ENCODE assay signal across 30 cellular contexts in genomic region chr11:1404461-1405185, GRCh38. TPM values are rescaled to one million over a fixed set of nuclear protein-coding genes. Genes with fewer than 3 reads are reported as not detected.
"Had no signal": no experiment of that assay in that cellular context is flagged by ENCODE, and none has a peak within 500 bp of the region (broad histone marks: within the 10 kb centered on the region; RNA-seq: fewer than 3 reads in every experiment).

No MANE protein-coding gene starts in this region.

- H3K4me1 ChIP-seq: Peyer's patch had no signal

- H3K27ac Mint-ChIP-seq: activated CD4-positive, alpha-beta T cell treated with anti-CD3 and anti-CD28 coated beads, Interleukin-2, amount 10 ng/mL, durations not matched to agents 24 days and 14 days; activated CD8-positive, alpha-beta T cell treated with anti-CD3 and anti-CD28 coated beads for 36 hours; activated naive CD8-positive, alpha-beta T cell treated with anti-CD3 and anti-CD28 coated beads for 36 hours; activated T-cell treated with anti-CD3 and anti-CD28 coated beads, Interleukin-2, amount 50 U/mL, for 72 hours; activated T-helper 17 cell treated with anti-CD3 and anti-CD28 coated beads, Interleukin-2, amount 50 U/mL, for 72 hours had no signal

- H3K4me1 Mint-ChIP-seq: activated CD4-positive, alpha-beta T cell treated with anti-CD3 and anti-CD28 coated beads, Interleukin-2, amount 10 ng/mL, durations not matched to agents 24 days and 14 days; activated naive CD8-positive, alpha-beta T cell treated with anti-CD3 and anti-CD28 coated beads for 36 hours; activated T-helper 17 cell treated with anti-CD3 and anti-CD28 coated beads, Interleukin-2, amount 50 U/mL, for 72 hours; central memory CD8-positive, alpha-beta T cell had no signal

- H3K27me3 Mint-ChIP-seq: activated CD4-positive, alpha-beta T cell treated with anti-CD3 and anti-CD28 coated beads, Interleukin-2, amount 10 ng/mL, durations not matched to agents 24 days and 14 days; activated CD8-positive, alpha-beta T cell treated with anti-CD3 and anti-CD28 coated beads for 36 hours; activated naive CD8-positive, alpha-beta T cell treated with anti-CD3 and anti-CD28 coated beads for 36 hours; activated T-helper 17 cell treated with anti-CD3 and anti-CD28 coated beads, Interleukin-2, amount 50 U/mL, for 72 hours; central memory CD8-positive, alpha-beta T cell had no signal

- H3K36me3 ChIP-seq: brain microvascular endothelial cell, Peyer's patch had no signal

- ATAC-seq: activated CD8-positive, alpha-beta T cell treated with anti-CD3 and anti-CD28 coated beads for 36 hours; activated T-cell treated with anti-CD3 and anti-CD28 coated beads, Interleukin-2, amount 50 U/mL, for 72 hours; activated T-helper 17 cell treated with anti-CD3 and anti-CD28 coated beads, Interleukin-2, amount 50 U/mL, for 72 hours; PC-3 had no signal

- H3K27me3 ChIP-seq: Peyer's patch had no signal

- H3K4me3 Mint-ChIP-seq: activated CD4-positive, alpha-beta T cell treated with anti-CD3 and anti-CD28 coated beads, Interleukin-2, amount 10 ng/mL, durations not matched to agents 24 days and 14 days; activated CD8-positive, alpha-beta T cell treated with anti-CD3 and anti-CD28 coated beads for 36 hours; activated naive CD8-positive, alpha-beta T cell treated with anti-CD3 and anti-CD28 coated beads for 36 hours; activated T-cell treated with anti-CD3 and anti-CD28 coated beads, Interleukin-2, amount 50 U/mL, for 72 hours; activated T-helper 17 cell treated with anti-CD3 and anti-CD28 coated beads, Interleukin-2, amount 50 U/mL, for 72 hours; central memory CD8-positive, alpha-beta T cell had no signal

- H3K9me3 ChIP-seq: Peyer's patch had no signal

- DNase-seq: activated CD4-positive, alpha-beta T cell treated with anti-CD3 and anti-CD28 coated beads, Interleukin-2, amount 10 ng/mL, durations not matched to agents 24 days and 14 days; activated CD4-positive, alpha-beta T cell treated with anti-CD3 and anti-CD28 coated beads, Interleukin-2, amount 50 U/mL, for 4 hours; activated CD8-positive, alpha-beta T cell treated with anti-CD3 and anti-CD28 coated beads for 36 hours; activated effector memory CD4-positive, alpha-beta T cell treated with anti-CD3 and anti-CD28 coated beads, Interleukin-2, amount 50 U/mL, for 16 hours; activated naive CD4-positive, alpha-beta T cell; activated naive CD4-positive, alpha-beta T cell treated with anti-CD3 and anti-CD28 coated beads, Interleukin-2, amount 50 U/mL, for 16 hours; activated naive CD8-positive, alpha-beta T cell treated with anti-CD3 and anti-CD28 coated beads for 36 hours; activated T-cell treated with anti-CD3 and anti-CD28 coated beads, Interleukin-2, amount 50 U/mL, for 1 hour; activated T-cell treated with anti-CD3 and anti-CD28 coated beads, Interleukin-2, amount 50 U/mL, for 72 hours; amniotic stem cell; brain microvascular endothelial cell; NCI-H1092 treated with DMSO at 0.1 percent for 48 hours; NCI-H1417 treated with DMSO at 0.1 percent for 48 hours; NCI-H187 treated with DMSO at 0.1 percent for 48 hours; NCI-H2081; NCI-H2171; NCI-H2227 treated with DMSO at 0.1 percent for 48 hours; NCI-H446; NCI-H510A treated with DMSO at 0.1 percent for 48 hours; NCI-H526 treated with DMSO at 0.1 percent for 48 hours; NCI-H774; PC-3; Peyer's patch; RPMI8226; T1000 had no signal

- H3K9me3 Mint-ChIP-seq: activated CD4-positive, alpha-beta T cell treated with anti-CD3 and anti-CD28 coated beads, Interleukin-2, amount 10 ng/mL, durations not matched to agents 24 days and 14 days; activated CD8-positive, alpha-beta T cell treated with anti-CD3 and anti-CD28 coated beads for 36 hours; activated naive CD8-positive, alpha-beta T cell treated with anti-CD3 and anti-CD28 coated beads for 36 hours; activated T-cell treated with anti-CD3 and anti-CD28 coated beads, Interleukin-2, amount 50 U/mL, for 72 hours; activated T-helper 17 cell treated with anti-CD3 and anti-CD28 coated beads, Interleukin-2, amount 50 U/mL, for 72 hours; central memory CD8-positive, alpha-beta T cell had no signal

- H3K27ac ChIP-seq: brain microvascular endothelial cell, Peyer's patch, SK-N-MC had no signal

- H3K36me3 Mint-ChIP-seq: activated naive CD8-positive, alpha-beta T cell treated with anti-CD3 and anti-CD28 coated beads for 36 hours had no signal

- H3K4me3 ChIP-seq: Peyer's patch, SK-N-MC had no signal

RNA-seq across cellular contexts. Expression of gene BRSK2, which starts 14.9 kb away (rescaled TPM):
- total RNA-seq: M059J; T-helper 2 cell treated with Interferon-gamma antibody and Interleukin-4, amounts not matched to agents 100 ng/mL and 5 ng/mL, for 36 hours had no signal
